In the genomic region with DNA sequence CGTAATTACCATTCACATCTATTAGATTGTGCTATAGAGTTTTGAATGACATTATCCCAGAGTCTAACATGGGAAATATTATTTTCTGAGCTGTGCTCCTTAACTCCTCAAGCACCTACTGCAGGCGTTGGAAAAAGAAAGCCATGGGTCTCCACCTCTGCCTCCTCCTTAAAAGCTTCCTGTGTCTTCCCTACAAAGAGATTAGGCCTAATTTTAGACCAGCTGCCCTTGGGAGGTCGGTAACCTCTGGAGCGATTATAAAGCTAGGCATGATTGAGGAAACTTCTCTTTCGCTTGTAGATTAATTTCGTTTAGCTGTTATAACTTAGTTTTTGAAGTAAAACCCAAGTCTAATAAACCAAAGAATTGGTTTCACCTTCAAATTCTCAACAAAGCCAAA, we compare ENCODE assay signal across 29 cellular contexts.
"Had no signal": no experiment of that assay in that cellular context is flagged by ENCODE, and none has a peak within 500 bp of the region (broad histone marks: within the 10 kb centered on the region; RNA-seq: fewer than 3 reads in every experiment).

No MANE protein-coding gene starts in this region.

- ATAC-seq: activated CD4-positive, alpha-beta T cell treated with anti-CD3 and anti-CD28 coated beads for 36 hours; activated CD8-positive, alpha-beta memory T cell treated with anti-CD3 and anti-CD28 coated beads, Interleukin-2, amount 10 ng/mL, durations not matched to agents 7 days and 5 days; activated CD8-positive, alpha-beta T cell treated with anti-CD3 and anti-CD28 coated beads, Interleukin-2, amount 10 ng/mL, durations not matched to agents 7 days and 5 days; effector memory CD8-positive, alpha-beta T cell; gastrocnemius medialis; left colon; lower lobe of right lung; mucosa of descending colon; natural killer cell treated with Interleukin-12 subunit alpha and Interleukin-12 subunit beta and Interleukin-15 and Interleukin-18, amount 100 ng/mL, for 72 hours; psoas muscle; upper lobe of right lung had no signal

- H3K9me3 ChIP-seq: gastrocnemius medialis, lower lobe of right lung, mucosa of descending colon, psoas muscle, suprapubic skin, tibial artery, upper lobe of right lung had no signal

- H3K4me3 ChIP-seq: gastrocnemius medialis, lower lobe of right lung, mucosa of descending colon, psoas muscle, smooth muscle cell, suprapubic skin, tibial artery, upper lobe of right lung had no signal

- H3K27ac ChIP-seq: gastrocnemius medialis, lower lobe of right lung, parathyroid adenoma, psoas muscle, suprapubic skin, tibial artery, upper lobe of right lung had no signal

- H3K27me3 ChIP-seq: gastrocnemius medialis, suprapubic skin, tibial artery, upper lobe of right lung had no signal

- H3K9ac ChIP-seq: parathyroid adenoma had no signal

- H3K4me1 ChIP-seq: parathyroid adenoma had no signal

- H3K36me3 ChIP-seq: gastrocnemius medialis, lower lobe of right lung, suprapubic skin, tibial artery, upper lobe of right lung had no signal

- H3K4me2 ChIP-seq: smooth muscle cell had no signal

- DNase-seq: activated CD4-positive, alpha-beta T cell treated with anti-CD3 and anti-CD28 coated beads for 36 hours; activated CD4-positive, CD25-positive, alpha-beta regulatory T cell; activated CD8-positive, alpha-beta memory T cell treated with anti-CD3 and anti-CD28 coated beads, Interleukin-2, amount 10 ng/mL, durations not matched to agents 7 days and 5 days; activated CD8-positive, alpha-beta T cell treated with anti-CD3 and anti-CD28 coated beads, Interleukin-2, amount 10 ng/mL, durations not matched to agents 7 days and 5 days; activated naive CD4-positive, alpha-beta T cell treated with Interleukin-2 at 50 U/mL for 16 hours; activated T-cell treated with anti-CD3 and anti-CD28 coated beads, Interleukin-2, amount 50 U/mL, for 48 hours; aorta; caudate nucleus; cortex of kidney; effector memory CD8-positive, alpha-beta T cell; erythroblast; gastrocnemius medialis; glutamatergic neuron; hippocampal formation; left colon; lower lobe of right lung; mucosa of descending colon; occipital lobe; psoas muscle; stimulated activated CD4-positive, alpha-beta T cell treated with anti-CD3 and anti-CD28 coated beads, Interleukin-15, amount 100 ng/mL, for 24 hours; stimulated activated CD4-positive, alpha-beta T cell treated with anti-CD3 and anti-CD28 coated beads, Interleukin-2, amount 100 ng/mL, for 24 hours; stimulated activated naive CD4-positive, alpha-beta T cell; T-helper 1 cell; tibial artery; upper lobe of right lung had no signal
